In genomic region chr3:23880703-23881339, GRCh38 we compare ENCODE assay signal across 26 cellular contexts. TPM values are rescaled to one million over a fixed set of nuclear protein-coding genes. Genes with fewer than 3 reads are reported as not detected.
DNase-seq lines count a peak whose midpoint lies in the region; ATAC-seq, FAIRE-seq and TF ChIP-seq lines count a peak whose summit lies in the region.
"Had no signal": no experiment of that assay in that cellular context is flagged by ENCODE, and none has a peak within 500 bp of the region (broad histone marks: within the 10 kb centered on the region; RNA-seq: fewer than 3 reads in every experiment).

No MANE protein-coding gene starts in this region.

- H3K9me3 Mint-ChIP-seq in activated CD4-positive, alpha-beta T cell treated with anti-CD3 and anti-CD28 coated beads for 36 hours (ENCODE audit: low read depth): no peaks in the 10 kb centered on the region
- no peaks in the 10 kb centered on the region for H3K9me3 Mint-ChIP-seq in CD8-positive, alpha-beta memory T cell
- H3K9me3 Mint-ChIP-seq: activated naive CD4-positive, alpha-beta T cell treated with anti-CD3 and anti-CD28 coated beads, Interleukin-2, amount 50 U/mL, for 72 hours had no signal

- TF ChIP-seq RAD21 in K562 (CRISPR knock-in tag; conservative IDR thresholded peaks at IDR 0.05 in 1 of 2, IDR thresholded peaks at IDR 0.05 in 1 of 2): no peak

- intact Hi-C loops in activated CD4-positive, alpha-beta T cell treated with anti-CD3 and anti-CD28 coated beads for 36 hours (cut with DNase I, micrococcal nuclease): no loop called here
- intact Hi-C loops in K562 (cut with micrococcal nuclease): loop anchor here (10.0 kb wide), 1 partner anchor 264 kb away; no protein-coding TSS in a partner anchor
- intact Hi-C loops in mucosa of descending colon (cut with DNase I, micrococcal nuclease): no loop called here

- no peak for ATAC-seq in activated CD4-positive, alpha-beta T cell treated with anti-CD3 and anti-CD28 coated beads for 36 hours
- ATAC-seq in K562: peak; percentile 61
- peak; percentile 32 for ATAC-seq in mucosa of descending colon
- ATAC-seq: activated naive CD4-positive, alpha-beta T cell treated with anti-CD3 and anti-CD28 coated beads, Interleukin-2, amount 50 U/mL, for 72 hours; HCT116 had no signal

- peak overlapping the region; percentile 42 for H3K27ac Mint-ChIP-seq in activated CD4-positive, alpha-beta T cell treated with anti-CD3 and anti-CD28 coated beads for 36 hours
- peak overlapping the region in 5 of 8 donors; percentile 2 to 93 (median 30) for H3K27ac Mint-ChIP-seq in CD8-positive, alpha-beta memory T cell
- H3K27ac Mint-ChIP-seq: nephron had no signal

- H3K9me3 ChIP-seq in CD8-positive, alpha-beta memory T cell (ENCODE audit: low read length): no peaks in the 10 kb centered on the region
- H3K9me3 ChIP-seq in K562 (replicated peaks; ENCODE audit: control insufficient read depth, insufficient read depth, low read depth, low read length) (no peaks in the 10 kb centered on the region), mucosa of descending colon (no peaks in the 10 kb centered on the region), MG63 (no peaks in the 10 kb centered on the region)
- H3K9me3 ChIP-seq: Peyer's patch, SJCRH30, thoracic aorta, vagina had no signal

- POLR2A ChIA-PET in activated CD4-positive, alpha-beta T cell treated with anti-CD3 and anti-CD28 coated beads for 36 hours (lab: Charles Lee): no interaction called here
- POLR2A ChIA-PET in CD8-positive, alpha-beta memory T cell (lab: Charles Lee): no interaction called here
- POLR2A ChIA-PET in K562 (lab: Yijun Ruan, JAX): interaction anchor here (0.6 to 1.2 kb wide), 2 partner anchors 14 to 66 kb away, joined by 3 read pairs; no protein-coding TSS in a partner anchor

- no peak overlapping the region for H3K4me2 ChIP-seq in K562 (ENCODE audit: insufficient read depth, low read length)
- H3K4me2 ChIP-seq: BLaER1 had no signal

- FAIRE-seq in K562 (lab: Jason Lieb, UNC): no peak
- FAIRE-seq: D721Med, GM19239 had no signal

- peaks cover 8% of the 10 kb centered on the region for H3K4me1 ChIP-seq in CD8-positive, alpha-beta memory T cell (ENCODE audit: insufficient read depth, low read length)
- H3K4me1 ChIP-seq in K562 (replicated peaks in 1 of 2; ENCODE audit: control insufficient read depth in 2 of 2, insufficient read depth in 2 of 2, low read length in 2 of 2): peaks cover 3% of the 10 kb centered on the region in 2 experiments; a peak in 3 of 5 replicates
- peaks cover 4% of the 10 kb centered on the region for H3K4me1 ChIP-seq in mucosa of descending colon (ENCODE audit: low read depth)
- H3K4me1 ChIP-seq: Peyer's patch, SJCRH30 had no signal

- no peaks in the 10 kb centered on the region for H3K36me3 ChIP-seq in CD8-positive, alpha-beta memory T cell (ENCODE audit: insufficient read depth, low read length)
- peaks cover 5% of the 10 kb centered on the region; the same call in 2 of the 3 replicates for H3K36me3 ChIP-seq in K562 (ENCODE audit: control insufficient read depth, insufficient read depth, low read length)
- H3K36me3 ChIP-seq in mucosa of descending colon (ENCODE audit: low read depth): no peaks in the 10 kb centered on the region
- peaks cover 3% of the 10 kb centered on the region; the same call in 1 of the 2 replicates for H3K36me3 ChIP-seq in MG63
- H3K36me3 ChIP-seq: thoracic aorta, vagina had no signal

- no peak for TF ChIP-seq EP300 in K562 (IDR thresholded peaks at IDR 0.05; ENCODE audit: low read length)

- peaks cover 24% of the 10 kb centered on the region for H3K4me1 Mint-ChIP-seq in activated CD4-positive, alpha-beta T cell treated with anti-CD3 and anti-CD28 coated beads for 36 hours
- H3K4me1 Mint-ChIP-seq in CD8-positive, alpha-beta memory T cell: peaks cover 27 to 57% (median 28%) of the 10 kb centered on the region in 3 donors

- H3K27me3 Mint-ChIP-seq in activated CD4-positive, alpha-beta T cell treated with anti-CD3 and anti-CD28 coated beads for 36 hours: no peaks in the 10 kb centered on the region
- H3K27me3 Mint-ChIP-seq in CD8-positive, alpha-beta memory T cell: peaks cover 0 to 1% of the 10 kb centered on the region in 2 donors

- peaks cover 4% of the 10 kb centered on the region for H3K36me3 Mint-ChIP-seq in activated CD4-positive, alpha-beta T cell treated with anti-CD3 and anti-CD28 coated beads for 36 hours (ENCODE audit: low read depth)
- peaks cover 0 to 22% (median 9%) of the 10 kb centered on the region in 3 donors for H3K36me3 Mint-ChIP-seq in CD8-positive, alpha-beta memory T cell

- no peak for TF ChIP-seq CTCF in K562 (IDR thresholded peaks at IDR 0.05 in 2 of 3, conservative IDR thresholded peaks at IDR 0.05 in 1 of 3; ENCODE audit: insufficient read depth in 2 of 3, low read depth in 1 of 3, low read length in 3 of 3)
- TF ChIP-seq CTCF in mucosa of descending colon (IDR thresholded peaks at IDR 0.05): no peak

- in situ Hi-C loops in K562 (cut with MboI): no loop called here

- no peaks in the 10 kb centered on the region for H3K27me3 ChIP-seq in CD8-positive, alpha-beta memory T cell (ENCODE audit: insufficient read depth, low read length, poor library complexity, severe bottlenecking)
- H3K27me3 ChIP-seq in K562 (ENCODE audit: control insufficient read depth in 2 of 2, insufficient read depth in 2 of 2, low read length in 2 of 2): no peaks in the 10 kb centered on the region
- H3K27me3 ChIP-seq in MG63: no peaks in the 10 kb centered on the region
- H3K27me3 ChIP-seq: BLaER1, dorsolateral prefrontal cortex, Peyer's patch, SJCRH30, vagina had no signal

- BruUV-seq in K562 (replicated peaks; lab: Mats Ljungman, UMichigan): no TSS peak

- no peak for TF ChIP-seq POLR2A in K562 (conservative IDR thresholded peaks at IDR 0.05)

- H4K20me1 ChIP-seq in K562 (replicated peaks; ENCODE audit: control insufficient read depth, insufficient read depth, low read length): no peaks in the 10 kb centered on the region

- no peak overlapping the region for H3K4me3 ChIP-seq in CD8-positive, alpha-beta memory T cell (ENCODE audit: low read length)
- H3K4me3 ChIP-seq in K562 (no peak overlapping the region), mucosa of descending colon (no peak overlapping the region), MG63 (no peak overlapping the region)
- H3K4me3 ChIP-seq: BLaER1, dorsolateral prefrontal cortex, Peyer's patch, SJCRH30, thoracic aorta, vagina had no signal

- 23% methylated on average over 4 of the region's 4 CpGs for WGBS in K562 (ENCODE audit: insufficient coverage, low coverage, missing lambda C conversion rate)

- H3K27ac ChIP-seq in CD8-positive, alpha-beta memory T cell (ENCODE audit: low read depth, low read length): no peak overlapping the region
- H3K27ac ChIP-seq in K562 (ENCODE audit: extremely low read depth, low read depth, low read length): no peak overlapping the region; the same call in 2 of the 3 replicates
- H3K27ac ChIP-seq: BLaER1, dorsolateral prefrontal cortex, Peyer's patch, SJCRH30, thoracic aorta, vagina had no signal

- H2AFZ ChIP-seq in K562 (ENCODE audit: low read depth, low read length): no peak overlapping the region

- CTCF ChIA-PET in activated CD4-positive, alpha-beta T cell treated with anti-CD3 and anti-CD28 coated beads for 36 hours (lab: Charles Lee): interaction anchor here (0.8 kb wide), 1 partner anchor 72 kb away, joined by 3 read pairs; no protein-coding TSS in a partner anchor
- CTCF ChIA-PET in CD8-positive, alpha-beta memory T cell (lab: Charles Lee): no interaction called here
- CTCF ChIA-PET in K562 (lab: Yijun Ruan, JAX; ENCODE audit: low intra/inter-chr PET ratio): no interaction called here

- no peak for DNase-seq in activated CD4-positive, alpha-beta T cell treated with anti-CD3 and anti-CD28 coated beads for 36 hours
- DNase-seq in activated CD4-positive, alpha-beta T cell treated with anti-CD3 and anti-CD28 coated beads, Interleukin-2, amount 50 U/mL, for 4 hours: no peak
- DNase-seq in CD8-positive, alpha-beta memory T cell: no peak
- DNase-seq in K562 (ENCODE audit: extremely low read depth in 1 of 4, low spot score in 3 of 4) (no peak), mucosa of descending colon (no peak), MG63 (no peak), middle frontal gyrus (ENCODE audit: extremely low spot score, low spot score) (no peak), DMS114 treated with DMSO at 0.1 percent for 48 hours (lab: John Stamatoyannopoulos, UW; ENCODE audit: unreplicated experiment) (no peak)
- DNase-seq: activated CD4-positive, alpha-beta T cell treated with anti-CD3 and anti-CD28 coated beads for 1 hour; central memory CD4-positive, alpha-beta T cell; dorsolateral prefrontal cortex; NCI-H1092; NCI-H2081 treated with DMSO at 0.1 percent for 48 hours; NCI-H446; Peyer's patch; right cardiac atrium; SJCRH30; stimulated activated CD4-positive, alpha-beta T cell treated with anti-CD3 and anti-CD28 coated beads, Interleukin-4, amount 100 ng/mL, for 1 hour had no signal

- H3K4me3 Mint-ChIP-seq in activated CD4-positive, alpha-beta T cell treated with anti-CD3 and anti-CD28 coated beads for 36 hours: no peak overlapping the region
- H3K4me3 Mint-ChIP-seq in CD8-positive, alpha-beta memory T cell: no peak overlapping the region
- H3K4me3 Mint-ChIP-seq: nephron had no signal

- H3K9me1 ChIP-seq in K562 (ENCODE audit: control insufficient read depth, insufficient read depth, low read length): no peaks in the 10 kb centered on the region

- no peak overlapping the region for H3K9ac ChIP-seq in K562 (ENCODE audit: insufficient read depth in 1 of 2, low read depth in 2 of 2, low read length in 2 of 2)
- H3K9ac ChIP-seq: BLaER1 had no signal

- peaks cover 16% of the 10 kb centered on the region; the same call in 2 of the 3 replicates for H3K79me2 ChIP-seq in K562 (ENCODE audit: control insufficient read depth, insufficient read depth, low read length)

RNA-seq across cellular contexts. Expression of gene NKIRAS1, which starts 36.0 kb away (rescaled TPM):
- total RNA-seq in activated CD4-positive, alpha-beta T cell treated with anti-CD3 and anti-CD28 coated beads for 36 hours: 1 to 10 TPM; 2.8 to 3.5 TPM
- 1 to 10 TPM; 6.1 to 7.2 TPM for total RNA-seq in CD8-positive, alpha-beta memory T cell
- polyA plus RNA-seq in CD8-positive, alpha-beta memory T cell: 5.3 TPM
- total RNA-seq in K562 (2011; cell fraction: chromatin; rRNA removed; ENCODE audit: low replicate concordance): 6.4 and 13.1 TPM in 2 replicates
- total RNA-seq in K562 (2011; cell fraction: nucleolus; rRNA removed): 4.0 and 4.3 TPM in 2 replicates
- 11.9 and 17.8 TPM in 2 replicates for total RNA-seq in K562 (2011; cell fraction: nucleoplasm; rRNA removed)
- total RNA-seq in K562 (2014; rRNA removed) (5.5 and 6.1 TPM in 2 replicates), K562 (2014; rRNA removed; fragmentation: Illumina TruSeq; extraction: Trizol) (8.4 TPM in 2 replicates), K562 (2015; rRNA removed; fragmentation: Illumina TruSeq; extraction: Trizol) (10.3 and 10.8 TPM in 2 replicates), K562 (2021) (4.3 and 5.1 TPM in 2 replicates), mucosa of descending colon (10 to 100 TPM in 1 of 3 donors, 1 to 10 TPM in 2; 3.5 to 15.0 (median 5.3) TPM)
- polyA plus RNA-seq in K562 (2011; rRNA removed) (5.3 and 7.1 TPM in 2 replicates), K562 (2014; fragmentation: Illumina TruSeq; extraction: Trizol) (5.9 and 6.9 TPM in 2 replicates), K562 (2014; fragmentation: Nextera tagmentation; extraction: Ambion mirVana) (1 to 10 TPM; 5.5 to 5.6 TPM), K562 (2014; rRNA removed) (6.3 and 6.4 TPM in 2 replicates)
- polyA plus RNA-seq in K562 (2011; cell fraction: cytosol; rRNA removed): 1.6 and 3.9 TPM in 2 replicates
- 3.1 and 3.7 TPM in 2 replicates for polyA plus RNA-seq in K562 (2011; cell fraction: nucleus; rRNA removed)
- 3.6 and 4.8 TPM in 2 replicates for polyA plus RNA-seq in K562 (2012)
- polyA minus RNA-seq in K562 (2011; rRNA and poly(A)+ RNA removed): 6.5 and 8.6 TPM in 2 replicates
- 2.4 and 2.7 TPM in 2 replicates for polyA minus RNA-seq in K562 (2011; cell fraction: cytosol; rRNA and poly(A)+ RNA removed)
- polyA minus RNA-seq in K562 (2011; cell fraction: nucleus; rRNA and poly(A)+ RNA removed): 6.5 and 9.6 TPM in 2 replicates
- total RNA-seq in MG63 (2014; rRNA removed; shearing (Covaris generic); ENCODE audit: low replicate concordance): 9.9 and 12.9 TPM in 2 replicates

RNA-seq across cellular contexts. Expression of gene RPL15, which starts 36.1 kb away (rescaled TPM):
- total RNA-seq in activated CD4-positive, alpha-beta T cell treated with anti-CD3 and anti-CD28 coated beads for 36 hours: 1,000 to 10,000 TPM; 2,605 to 3,065 TPM
- 1,000 to 10,000 TPM; 2,200 to 2,237 TPM for total RNA-seq in CD8-positive, alpha-beta memory T cell
- 4,233 TPM for polyA plus RNA-seq in CD8-positive, alpha-beta memory T cell
- 238 and 411 TPM in 2 replicates for total RNA-seq in K562 (2011; cell fraction: chromatin; rRNA removed; ENCODE audit: low replicate concordance)
- total RNA-seq in K562 (2011; cell fraction: nucleolus; rRNA removed): 765 and 867 TPM in 2 replicates
- 735 and 1,463 TPM in 2 replicates for total RNA-seq in K562 (2011; cell fraction: nucleoplasm; rRNA removed)
- total RNA-seq in K562 (2014; rRNA removed) (2,466 and 2,533 TPM in 2 replicates), K562 (2014; rRNA removed; fragmentation: Illumina TruSeq; extraction: Trizol) (1,923 and 2,393 TPM in 2 replicates), K562 (2015; rRNA removed; fragmentation: Illumina TruSeq; extraction: Trizol) (2,774 and 3,068 TPM in 2 replicates), K562 (2021) (2,579 and 2,753 TPM in 2 replicates), mucosa of descending colon (1,000 to 10,000 TPM; 1,277 to 1,409 (median 1,319) TPM)
- polyA plus RNA-seq in K562 (2011; rRNA removed) (4,017 and 4,081 TPM in 2 replicates), K562 (2014; fragmentation: Illumina TruSeq; extraction: Trizol) (3,791 and 3,928 TPM in 2 replicates), K562 (2014; fragmentation: Nextera tagmentation; extraction: Ambion mirVana) (1,000 to 10,000 TPM; 7,800 to 8,850 TPM), K562 (2014; rRNA removed) (5,148 and 5,287 TPM in 2 replicates)
- polyA plus RNA-seq in K562 (2011; cell fraction: cytosol; rRNA removed): 6,575 and 7,027 TPM in 2 replicates
- polyA plus RNA-seq in K562 (2011; cell fraction: nucleus; rRNA removed): 1,268 and 2,124 TPM in 2 replicates
- 3,041 and 6,015 TPM in 2 replicates for polyA plus RNA-seq in K562 (2012)
- 1,404 and 1,476 TPM in 2 replicates for polyA minus RNA-seq in K562 (2011; rRNA and poly(A)+ RNA removed)
- polyA minus RNA-seq in K562 (2011; cell fraction: cytosol; rRNA and poly(A)+ RNA removed): 1,271 and 1,367 TPM in 2 replicates
- 253 and 438 TPM in 2 replicates for polyA minus RNA-seq in K562 (2011; cell fraction: nucleus; rRNA and poly(A)+ RNA removed)
- 2,383 and 4,340 TPM in 2 replicates for total RNA-seq in MG63 (2014; rRNA removed; shearing (Covaris generic); ENCODE audit: low replicate concordance)
